In genomic region chr7:19122018-19122588, GRCh38 we compare ENCODE assay signal across 9 cellular contexts. TPM values are rescaled to one million over a fixed set of nuclear protein-coding genes. Genes with fewer than 3 reads are reported as not detected.
DNase-seq lines count a peak whose midpoint lies in the region; ATAC-seq, FAIRE-seq and TF ChIP-seq lines count a peak whose summit lies in the region.
"Had no signal": no experiment of that assay in that cellular context is flagged by ENCODE, and none has a peak within 500 bp of the region (broad histone marks: within the 10 kb centered on the region; RNA-seq: fewer than 3 reads in every experiment).

No MANE protein-coding gene starts in this region.

- no peak for ATAC-seq in lower lobe of right lung

- H3K36me3 Mint-ChIP-seq in immature natural killer cell: no peaks in the 10 kb centered on the region

- H3K4me3 Mint-ChIP-seq in immature natural killer cell: no peak overlapping the region
- H3K4me3 Mint-ChIP-seq: dendritic cell treated with granulocyte-macrophage colony-stimulating factor and Interleukin-4, amounts not matched to agents 40 ng/mL and 50 ng/mL, for 4 days had no signal

- intact Hi-C loops in lower lobe of right lung (cut with DNase I): no loop called here

- no peak overlapping the region for H3K27ac ChIP-seq in lower lobe of right lung

- no peak overlapping the region for H3K27ac Mint-ChIP-seq in immature natural killer cell
- H3K27ac Mint-ChIP-seq: dendritic cell treated with granulocyte-macrophage colony-stimulating factor and Interleukin-4, amounts not matched to agents 40 ng/mL and 50 ng/mL, for 4 days had no signal

- DNase-seq in AG10803 (ENCODE audit: low read depth) (peak; percentile 73), HS-5 (ENCODE audit: low read depth) (peak; percentile 35), SK-MEL-5 (ENCODE audit: low read depth, low spot score) (peak; percentile 85), frontal cortex (ENCODE audit: low spot score in 2 of 2) (peak in 1 of 2 donors; percentile 37), NCI-H1436 treated with DMSO at 0.1 percent for 48 hours (lab: John Stamatoyannopoulos, UW) (no peak), immature natural killer cell (no peak), lower lobe of right lung (no peak)
- no peak for DNase-seq in activated naive CD4-positive, alpha-beta T cell treated with Interleukin-2 at 50 U/mL for 16 hours

- in situ Hi-C loops in SK-MEL-5 (cut with HindIII; ENCODE audit: low pct_unique_long_range_greater_than_20kb, low sequenced_read_pairs): no loop called here

- H3K4me3 ChIP-seq in AG10803 (ENCODE audit: low read length): no peak overlapping the region
- H3K4me3 ChIP-seq in lower lobe of right lung: no peak overlapping the region

- FAIRE-seq in frontal cortex (lab: Jason Lieb, UNC): peak; percentile 92

- H3K4me1 ChIP-seq in lower lobe of right lung: peaks cover 11% of the 10 kb centered on the region

- H3K27me3 Mint-ChIP-seq in immature natural killer cell (ENCODE audit: low read depth in 3 of 3): peaks cover 18 to 22% (median 20%) of the 10 kb centered on the region in 3 donors

- peaks cover 58% of the 10 kb centered on the region for H3K27me3 ChIP-seq in lower lobe of right lung (ENCODE audit: low read depth)

- TF ChIP-seq CTCF in AG10803 (conservative IDR thresholded peaks at IDR 0.05; ENCODE audit: low read length) (peak; percentile 96), lower lobe of right lung (IDR thresholded peaks at IDR 0.05) (no peak)

- H3K36me3 ChIP-seq in lower lobe of right lung: no peaks in the 10 kb centered on the region

- H3K4me1 Mint-ChIP-seq in immature natural killer cell: peaks cover 0 to 2% of the 10 kb centered on the region in 2 donors

- peaks cover 0 to 6% (median under 1%) of the 10 kb centered on the region in 6 donors for H3K9me3 Mint-ChIP-seq in immature natural killer cell
- H3K9me3 Mint-ChIP-seq: dendritic cell treated with granulocyte-macrophage colony-stimulating factor and Interleukin-4, amounts not matched to agents 40 ng/mL and 50 ng/mL, for 4 days had no signal

- no peaks in the 10 kb centered on the region for H3K9me3 ChIP-seq in lower lobe of right lung

RNA-seq across cellular contexts. Expression of gene TWIST1, which starts 4.7 kb away (rescaled TPM):
- 22.0 and 38.1 TPM in 2 replicates for total RNA-seq in SK-MEL-5 (2014; rRNA removed; shearing (Covaris generic))
- polyA plus RNA-seq in SK-MEL-5 (2015; cell fraction: cytosol; rRNA removed): 50.5 and 50.6 TPM in 2 replicates
- polyA plus RNA-seq in SK-MEL-5 (2015; cell fraction: nucleus; rRNA removed): 20.4 and 25.0 TPM in 2 replicates
- total RNA-seq in frontal cortex: 2.4 TPM
- polyA plus RNA-seq in immature natural killer cell: not detected
- total RNA-seq in lower lobe of right lung: not detected

RNA-seq across cellular contexts. Expression of gene FERD3L, which starts 23.1 kb away (rescaled TPM):
- not detected in 2 replicates for total RNA-seq in SK-MEL-5 (2014; rRNA removed; shearing (Covaris generic))
- polyA plus RNA-seq in SK-MEL-5 (2015; cell fraction: cytosol; rRNA removed): not detected in 2 replicates
- polyA plus RNA-seq in SK-MEL-5 (2015; cell fraction: nucleus; rRNA removed): not detected in 2 replicates
- total RNA-seq in frontal cortex (not detected), lower lobe of right lung (not detected)
- polyA plus RNA-seq in immature natural killer cell: not detected

Comparison
In these comparisons a context has a peak if more than half of its experiments do, and no peak if none do; other contexts are left out.
1. DNase-seq: peak in AG10803 (single experiment), HS-5 (single experiment) and SK-MEL-5 (single experiment); none in NCI-H1436 treated with DMSO at 0.1 percent for 48 hours (single experiment), immature natural killer cell (0 of 3), lower lobe of right lung (single experiment) and activated naive CD4-positive, alpha-beta T cell treated with Interleukin-2 at 50 U/mL for 16 hours (single experiment).